ENCODE assay signal across 8 cellular contexts in the genomic region with DNA sequence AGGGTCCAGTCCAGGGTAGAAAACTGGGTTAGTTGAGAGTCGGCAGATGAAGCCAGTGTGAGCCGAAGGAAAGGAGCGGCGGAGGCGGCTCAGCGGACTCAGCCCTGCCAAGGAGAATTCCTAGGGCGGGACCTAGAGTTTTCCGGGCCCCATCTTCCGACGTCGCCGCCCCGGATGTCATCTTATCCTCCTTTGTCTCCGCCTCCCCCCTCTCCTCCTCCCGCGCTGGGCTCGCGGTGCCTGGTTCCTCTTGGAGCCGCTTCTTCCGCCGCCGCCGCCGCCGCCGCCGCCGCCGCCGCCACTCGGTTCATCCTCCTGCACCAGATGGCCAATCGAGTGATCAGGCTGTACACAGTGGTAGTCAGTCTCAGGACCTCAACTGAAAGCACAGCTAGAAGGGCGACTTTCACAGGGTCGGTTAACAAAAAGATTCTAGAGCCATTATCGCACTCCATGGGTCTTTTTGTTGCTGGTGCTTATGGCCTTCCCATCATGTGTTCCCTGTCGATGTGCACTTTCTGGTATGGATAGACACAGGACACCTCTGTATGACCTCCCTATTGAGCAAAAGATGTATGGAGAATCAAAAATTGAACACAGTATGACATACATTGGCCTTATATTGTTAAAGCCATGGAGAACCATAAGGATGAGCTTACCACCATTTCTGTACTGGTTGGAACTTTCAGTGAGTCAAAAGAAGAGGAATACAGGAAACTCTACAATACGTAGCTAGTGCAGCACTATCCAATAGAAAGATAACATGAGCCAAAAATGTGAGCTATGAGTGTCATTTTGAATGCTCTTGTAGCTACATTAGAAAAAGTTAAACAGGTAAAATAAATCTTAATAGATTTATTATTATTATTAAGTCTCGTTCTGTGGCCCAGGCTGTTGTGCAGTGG. TPM values are rescaled to one million over a fixed set of nuclear protein-coding genes. Genes with fewer than 3 reads are reported as not detected.
DNase-seq lines count a peak whose midpoint lies in the region; ATAC-seq and TF ChIP-seq lines count a peak whose summit lies in the region.

No MANE protein-coding gene starts in this region.

- H3K36me3 ChIP-seq in BE2C (no peaks in the 10 kb centered on the region), colonic mucosa (no peaks in the 10 kb centered on the region)

- intact Hi-C loops in activated CD4-positive, alpha-beta T cell treated with anti-CD3 and anti-CD28 coated beads for 36 hours (cut with DNase I, micrococcal nuclease): loop anchor here in 1 of 2 experiments (1.0 kb wide), 1 partner anchor 32 kb away; a partner anchor contains a TSS
- intact Hi-C loops in colonic mucosa (cut with DNase I) (no loop called here), left colon (cut with DNase I, micrococcal nuclease) (no loop called here)

- POLR2A ChIA-PET in activated CD4-positive, alpha-beta T cell treated with anti-CD3 and anti-CD28 coated beads for 36 hours (lab: Charles Lee): no interaction called here

- peak overlapping the region; percentile 80 for H3K27ac Mint-ChIP-seq in activated CD4-positive, alpha-beta T cell treated with anti-CD3 and anti-CD28 coated beads for 36 hours

- ATAC-seq in HG03439 (IDR thresholded peaks at IDR 0.05; ENCODE audit: unreplicated experiment) (peak; percentile 92), left colon (peak; percentile 100)
- ATAC-seq in activated CD4-positive, alpha-beta T cell treated with anti-CD3 and anti-CD28 coated beads for 36 hours: peak; percentile 91

- CTCF ChIA-PET in activated CD4-positive, alpha-beta T cell treated with anti-CD3 and anti-CD28 coated beads for 36 hours (lab: Charles Lee): interaction anchor here (0.6 kb wide), 1 partner anchor 19 kb away, joined by 3 read pairs; no protein-coding TSS in a partner anchor

- no peaks in the 10 kb centered on the region for H3K9me3 ChIP-seq in BE2C
- H3K9me3 ChIP-seq in colonic mucosa: no peaks in the 10 kb centered on the region

- no peaks in the 10 kb centered on the region for H3K27me3 Mint-ChIP-seq in activated CD4-positive, alpha-beta T cell treated with anti-CD3 and anti-CD28 coated beads for 36 hours

- H3K9me3 Mint-ChIP-seq in activated CD4-positive, alpha-beta T cell treated with anti-CD3 and anti-CD28 coated beads for 36 hours (ENCODE audit: low read depth): peaks cover 2% of the 10 kb centered on the region

- H3K36me3 Mint-ChIP-seq in activated CD4-positive, alpha-beta T cell treated with anti-CD3 and anti-CD28 coated beads for 36 hours (ENCODE audit: low read depth): no peaks in the 10 kb centered on the region

- H3K9ac ChIP-seq in colonic mucosa (ENCODE audit: low read depth in 2 of 2, low read length in 2 of 2): no peak overlapping the region

- H3K27me3 ChIP-seq in BE2C: no peaks in the 10 kb centered on the region
- no peaks in the 10 kb centered on the region for H3K27me3 ChIP-seq in colonic mucosa

- no peak overlapping the region for H3K27ac ChIP-seq in colonic mucosa

- TF ChIP-seq CTCF in BE2C (IDR thresholded peaks at IDR 0.05; ENCODE audit: low read depth, low read length) (no peak), colonic mucosa (IDR thresholded peaks at IDR 0.05) (no peak)

- peak overlapping the region; percentile 55 for H3K4me3 ChIP-seq in BE2C (ENCODE audit: low read depth, low read length)
- H3K4me3 ChIP-seq in colonic mucosa: peak overlapping the region; percentile 16

- H3K4me1 ChIP-seq in BE2C (no peaks in the 10 kb centered on the region), colonic mucosa (no peaks in the 10 kb centered on the region)

- H3K4me1 Mint-ChIP-seq in activated CD4-positive, alpha-beta T cell treated with anti-CD3 and anti-CD28 coated beads for 36 hours: peaks cover 5% of the 10 kb centered on the region

- peak overlapping the region; percentile 68 for H3K4me3 Mint-ChIP-seq in activated CD4-positive, alpha-beta T cell treated with anti-CD3 and anti-CD28 coated beads for 36 hours

- DNase-seq in BE2C (peak; percentile 87), GM19240 (ENCODE audit: insufficient read length, low spot score) (peak; percentile 25), NCI-H460 (ENCODE audit: extremely low read depth, low read depth) (peak; percentile 90), colonic mucosa (peak; percentile 88), left colon (peak; percentile 86 to 90)
- peak; percentile 81 for DNase-seq in activated CD4-positive, alpha-beta T cell treated with anti-CD3 and anti-CD28 coated beads for 36 hours
- DNase-seq in stimulated activated CD4-positive, alpha-beta T cell treated with anti-CD3 and anti-CD28 coated beads, Interleukin-1b, Interleukin-23, amount 100 ng/mL, for 48 hours: peak; percentile 72

RNA-seq across cellular contexts. Expression of a gene that starts 32.4 kb away (rescaled TPM):
- 26.2 TPM for polyA plus RNA-seq in BE2C (2012; ENCODE audit: insufficient read depth, insufficient read length, low read depth)
- total RNA-seq in NCI-H460 (2014; rRNA removed; shearing (Covaris generic)): 95.9 and 108 TPM in 2 replicates
- polyA plus RNA-seq in NCI-H460 (2014; cell fraction: nucleus; rRNA removed): 137 and 189 TPM in 2 replicates
- 10 to 100 TPM; 80.7 to 85.4 TPM for total RNA-seq in activated CD4-positive, alpha-beta T cell treated with anti-CD3 and anti-CD28 coated beads for 36 hours
- total RNA-seq in colonic mucosa: 10 to 100 TPM; 60.7 to 68.2 TPM
- total RNA-seq in left colon: 10 to 100 TPM; 64.0 to 64.7 TPM

Comparison
In these comparisons a context has a peak if more than half of its experiments do, and no peak if none do; other contexts are left out.
1. DNase-seq: peak in every context shown above with its lines; median percentile 90 in NCI-H460; 88 in colonic mucosa; 88 in left colon; 87 in BE2C; 81 in activated CD4-positive, alpha-beta T cell treated with anti-CD3 and anti-CD28 coated beads for 36 hours; 72 in stimulated activated CD4-positive, alpha-beta T cell treated with anti-CD3 and anti-CD28 coated beads, Interleukin-1b, Interleukin-23, amount 100 ng/mL, for 48 hours; 25 in GM19240.